Comparison of ENCODE assay signal across 8 cellular contexts in genomic region chr11:77819411-77819920, GRCh38.
A peak's percentile ranks its signal among the peaks of the same experiment; 100 is the strongest.
DNase-seq lines count a peak whose midpoint lies in the region; ATAC-seq lines count a peak whose summit lies in the region.

No MANE protein-coding gene starts in this region.

- ATAC-seq in GM19025 (IDR thresholded peaks at IDR 0.05; ENCODE audit: low read depth, unreplicated experiment), result peak; percentile 38
- ATAC-seq in HG03342 (IDR thresholded peaks at IDR 0.05; ENCODE audit: unreplicated experiment), result peak; percentile 46

- DNase-seq in AG08396 (ENCODE audit: low spot score) (peak; percentile 81), NCI-H345 (lab: John Stamatoyannopoulos, UW) (peak; percentile 90), islet precursor cell (peak; percentile 97)
- peak; percentile 43 to 74 (median 66) for DNase-seq in activated CD4-positive, CD25-positive, alpha-beta regulatory T cell (lab: John Stamatoyannopoulos, UW)
- DNase-seq in central memory CD4-positive, alpha-beta T cell, result peak; percentile 83
- DNase-seq in stimulated activated CD4-positive, alpha-beta T cell treated with anti-CD3 and anti-CD28 coated beads, Interleukin-12 subunit alpha, Interleukin-12 subunit beta, amount 100 ng/mL, for 24 hours (ENCODE audit: low read depth in 2 of 2), result peak; percentile 73 to 75

Comparison
In these comparisons a context has a peak if more than half of its experiments do, and no peak if none do; other contexts are left out.
1. Peak in every context shown above with its lines: DNase-seq and ATAC-seq.